Comparison of ENCODE assay signal across 13 cellular contexts in genomic region chr10:110141747-110142625, GRCh38.
DNase-seq lines count a peak whose midpoint lies in the region; ATAC-seq and TF ChIP-seq lines count a peak whose summit lies in the region.
"Had no signal": no experiment of that assay in that cellular context is flagged by ENCODE, and none has a peak within 500 bp of the region (broad histone marks: within the 10 kb centered on the region; RNA-seq: fewer than 3 reads in every experiment).

No MANE protein-coding gene starts in this region.

- H3K9me3 ChIP-seq in psoas muscle, result no peaks in the 10 kb centered on the region
- no peaks in the 10 kb centered on the region for H3K9me3 ChIP-seq in prostate gland

- DNase-seq in DMS 273 (lab: John Stamatoyannopoulos, UW; ENCODE audit: unreplicated experiment) (peak; percentile 9), DMS 273 treated with DMSO at 0.1 percent for 48 hours (lab: John Stamatoyannopoulos, UW) (no peak), SKM-1 (lab: John Stamatoyannopoulos, UW; ENCODE audit: unreplicated experiment) (peak; percentile 72), fibroblast of pulmonary artery (ENCODE audit: low read depth) (peak; percentile 55), psoas muscle (no peak), LoVo (ENCODE audit: low spot score) (no peak), prostate gland (ENCODE audit: low spot score) (no peak)
- DNase-seq: DMS79; NCI-H1105 treated with DMSO at 0.1 percent for 48 hours; NK-92 treated with Interleukin-12 subunit alpha and Interleukin-12 subunit beta, amount 100 ng/mL, for 24 hours; stimulated activated naive CD4-positive, alpha-beta T cell had no signal

- no peak for TF ChIP-seq POLR2A in prostate gland (IDR thresholded peaks at IDR 0.05)

- ATAC-seq in psoas muscle (peak in 3 of 4 donors; percentile 31 to 44 (median 35)), GM18511 (IDR thresholded peaks at IDR 0.05; ENCODE audit: unreplicated experiment) (no peak)

- H3K36me3 ChIP-seq in psoas muscle (ENCODE audit: insufficient read depth in 1 of 2, low read depth in 1 of 2) (no peaks in the 10 kb centered on the region), prostate gland (no peaks in the 10 kb centered on the region)

- WGBS in psoas muscle, 3 donors, result 54 to 59% (median 58%) methylated on average over 10 of the region's 10 CpGs
- WGBS in prostate gland, result 74% methylated on average over 10 of the region's 10 CpGs

- peaks cover 4% of the 10 kb centered on the region for H3K4me1 ChIP-seq in psoas muscle
- H3K4me1 ChIP-seq in prostate gland (replicated peaks), result no peaks in the 10 kb centered on the region

- intact Hi-C loops in psoas muscle (cut with DNase I), result no loop called here
- intact Hi-C loops in prostate gland (cut with DNase I), result no loop called here

- no peak overlapping the region for H3K4me3 ChIP-seq in fibroblast of pulmonary artery (replicated peaks; ENCODE audit: low read depth, low read length)
- H3K4me3 ChIP-seq in psoas muscle, result no peak overlapping the region
- no peak overlapping the region for H3K4me3 ChIP-seq in prostate gland

- no peak for TF ChIP-seq CTCF in fibroblast of pulmonary artery (IDR thresholded peaks at IDR 0.05; ENCODE audit: low read length, missing control alignments)
- TF ChIP-seq CTCF in psoas muscle (IDR thresholded peaks at IDR 0.05), result no peak
- TF ChIP-seq CTCF in prostate gland (IDR thresholded peaks at IDR 0.05), result no peak

- no peaks in the 10 kb centered on the region for H3K27me3 ChIP-seq in psoas muscle (ENCODE audit: insufficient read depth in 3 of 3, low read length in 2 of 3)
- no peaks in the 10 kb centered on the region for H3K27me3 ChIP-seq in prostate gland (replicated peaks; ENCODE audit: insufficient read depth)

- H3K27ac ChIP-seq in psoas muscle (no peak overlapping the region), prostate gland (no peak overlapping the region)
- H3K27ac ChIP-seq: 22Rv1 had no signal

Comparison
In these comparisons a context has a peak if more than half of its experiments do, and no peak if none do; other contexts are left out.
1. DNase-seq: peak in DMS 273 (single experiment), SKM-1 (single experiment) and fibroblast of pulmonary artery (single experiment); none in DMS 273 treated with DMSO at 0.1 percent for 48 hours (single experiment), psoas muscle (0 of 2), LoVo (single experiment) and prostate gland (single experiment).